Comparison of ENCODE assay signal across 16 cellular contexts in genomic region chr11:26931248-26931631, GRCh38.
A peak's percentile ranks its signal among the peaks of the same experiment; 100 is the strongest.
DNase-seq lines count a peak whose midpoint lies in the region; ATAC-seq and TF ChIP-seq lines count a peak whose summit lies in the region.
"Had no signal": no experiment of that assay in that cellular context is flagged by ENCODE, and none has a peak within 500 bp of the region (broad histone marks: within the 10 kb centered on the region; RNA-seq: fewer than 3 reads in every experiment).

No MANE protein-coding gene starts in this region.

- TF ChIP-seq POLR2A in IMR-90 (IDR thresholded peaks at IDR 0.05; ENCODE audit: low read depth, low read length) (no peak), sigmoid colon (IDR thresholded peaks at IDR 0.05) (no peak)

- H3K9me1 ChIP-seq in IMR-90 (ENCODE audit: insufficient read depth, low read length): no peaks in the 10 kb centered on the region

- in situ Hi-C loops in IMR-90 (cut with MboI; ENCODE audit: low sequenced_read_pairs): no loop called here

- dilution Hi-C loops in IMR-90 (cut with HindIII; ENCODE audit: low sequenced_read_pairs, unreplicated experiment): no loop called here

- H2AK5ac ChIP-seq in IMR-90 (ENCODE audit: low read depth, low read length): no peak overlapping the region

- H3K4me1 ChIP-seq in IMR-90 (ENCODE audit: control insufficient read depth, insufficient read depth, low read length) (peaks cover 4% of the 10 kb centered on the region; the same call in 1 of the 2 replicates), sigmoid colon (peaks cover 0 to 36% (median 34%) of the 10 kb centered on the region in 4 donors)
- H3K4me1 ChIP-seq: body of pancreas, SJSA1 had no signal

- H3K9me3 ChIP-seq in IMR-90 (ENCODE audit: control insufficient read depth, insufficient read depth, low read length) (no peaks in the 10 kb centered on the region), sigmoid colon (no peaks in the 10 kb centered on the region)
- H3K9me3 ChIP-seq: body of pancreas, SJSA1 had no signal

- H3K4me3 ChIP-seq in IMR-90 (ENCODE audit: insufficient read depth, low read depth, low read length): no peak overlapping the region
- H3K4me3 ChIP-seq in fibroblast of mammary gland (ENCODE audit: control insufficient read depth, low read depth, low read length): no peak overlapping the region
- no peak overlapping the region for H3K4me3 ChIP-seq in sigmoid colon
- H3K4me3 ChIP-seq: body of pancreas, lung, SJSA1 had no signal

- DNase-seq in DMS 273 (lab: John Stamatoyannopoulos, UW; ENCODE audit: unreplicated experiment) (peak; percentile 50), IMR-90 (peak; percentile 30), fibroblast of mammary gland (ENCODE audit: low read depth) (peak; percentile 78), sigmoid colon (no peak), GM10248 (ENCODE audit: extremely low spot score) (no peak)
- no peak for DNase-seq in stimulated activated naive CD8-positive, alpha-beta T cell treated with anti-CD3 and anti-CD28 coated beads, Interleukin-15, Interleukin-2, amounts not matched to agents 100 U/mL and 50 U/mL, for 24 hours
- DNase-seq: activated CD4-positive, alpha-beta T cell treated with anti-CD3 and anti-CD28 coated beads for 36 hours; activated CD8-positive, alpha-beta memory T cell treated with anti-CD3 and anti-CD28 coated beads, Interleukin-2, amount 50 U/mL, for 4 hours; activated naive CD4-positive, alpha-beta T cell; body of pancreas; CD8-positive, alpha-beta T cell; stimulated activated CD4-positive, alpha-beta T cell treated with anti-CD3 and anti-CD28 coated beads, Interleukin-1b, Interleukin-23, amount 100 ng/mL, for 48 hours had no signal

- CTCF ChIA-PET in IMR-90 (lab: Yijun Ruan, JAX) (no interaction called here), GM10248 (lab: Yijun Ruan, JAX) (no interaction called here)

- H3K14ac ChIP-seq in IMR-90 (replicated peaks; ENCODE audit: low read depth, low read length): no peak overlapping the region

- no peak overlapping the region; the same call in 1 of the 2 replicates for H4K5ac ChIP-seq in IMR-90 (ENCODE audit: low read depth, low read length)

- H3K23ac ChIP-seq in IMR-90 (ENCODE audit: low read depth, low read length): no peak overlapping the region

- no peak for TF ChIP-seq EP300 in sigmoid colon (IDR thresholded peaks at IDR 0.05)

- no peak overlapping the region; the same call in 1 of the 2 replicates for H3K18ac ChIP-seq in IMR-90 (ENCODE audit: low read depth, low read length)

- no peak for TF ChIP-seq RAD21 in IMR-90 (IDR thresholded peaks at IDR 0.05; ENCODE audit: low read length)

- intact Hi-C loops in IMR-90 (cut with micrococcal nuclease) (loop anchor here (2.0 kb wide), 1 partner anchor 16 kb away; no protein-coding TSS in a partner anchor), sigmoid colon (cut with DNase I) (loop anchor here (5.0 kb wide), 1 partner anchor 81 kb away; no protein-coding TSS in a partner anchor)

- no peak overlapping the region for H2AK9ac ChIP-seq in IMR-90 (replicated peaks; ENCODE audit: low read depth, low read length, poor library complexity)

- H2BK5ac ChIP-seq in IMR-90 (ENCODE audit: low read depth, low read length, poor library complexity, severe bottlenecking): no peak overlapping the region

- H3K56ac ChIP-seq in IMR-90 (ENCODE audit: extremely low read depth, insufficient read depth, low read length): no peak overlapping the region

- no peaks in the 10 kb centered on the region for H3K36me3 ChIP-seq in IMR-90 (ENCODE audit: control insufficient read depth, insufficient read depth, low read length)
- H3K36me3 ChIP-seq in sigmoid colon: no peaks in the 10 kb centered on the region
- H3K36me3 ChIP-seq: SJSA1 had no signal

- no peak overlapping the region for H2AFZ ChIP-seq in IMR-90 (replicated peaks; ENCODE audit: low read length, poor library complexity)

- H3K4me2 ChIP-seq in IMR-90 (ENCODE audit: low read depth, low read length): no peak overlapping the region

- no TSS peak for BruUV-seq in IMR-90 (replicated peaks; lab: Mats Ljungman, UMichigan)

- H2BK20ac ChIP-seq in IMR-90 (ENCODE audit: low read depth, low read length): no peak overlapping the region

- no peak for TF ChIP-seq CTCF in IMR-90 (conservative IDR thresholded peaks at IDR 0.05; ENCODE audit: low read depth, low read length)
- no peak for TF ChIP-seq CTCF in fibroblast of mammary gland (conservative IDR thresholded peaks at IDR 0.05; ENCODE audit: control insufficient read depth, insufficient read depth, low read depth, low read length)
- TF ChIP-seq CTCF in sigmoid colon (IDR thresholded peaks at IDR 0.05): no peak
- no peak for TF ChIP-seq CTCF in GM10248 (IDR thresholded peaks at IDR 0.05; ENCODE audit: control extremely low read depth, extremely low read depth, low read depth, missing control alignments)

- H4K8ac ChIP-seq in IMR-90 (ENCODE audit: low read depth in 2 of 2, low read length in 2 of 2): no peak overlapping the region

- H3K79me1 ChIP-seq in IMR-90 (ENCODE audit: low read depth in 1 of 2, low read length in 2 of 2): no peaks in the 10 kb centered on the region

- ATAC-seq in IMR-90 (ENCODE audit: low read depth) (no peak), GM18867 (IDR thresholded peaks at IDR 0.05; ENCODE audit: unreplicated experiment) (no peak)
- ATAC-seq in stimulated activated naive CD8-positive, alpha-beta T cell treated with anti-CD3 and anti-CD28 coated beads, Interleukin-15, Interleukin-2, amounts not matched to agents 100 U/mL and 50 U/mL, for 24 hours: no peak
- ATAC-seq: activated CD4-positive, alpha-beta T cell treated with anti-CD3 and anti-CD28 coated beads for 36 hours; body of pancreas; CD8-positive, alpha-beta T cell; natural killer cell treated with Interleukin-12 subunit alpha and Interleukin-12 subunit beta and Interleukin-15 and Interleukin-18, amount 100 ng/mL, for 72 hours had no signal

- H3K9ac ChIP-seq in IMR-90 (ENCODE audit: low read depth, low read length): no peak overlapping the region

- no peak overlapping the region for H4K91ac ChIP-seq in IMR-90 (ENCODE audit: insufficient read depth, low read depth, low read length)

- POLR2A ChIA-PET in IMR-90 (lab: Charles Lee; ENCODE audit: unreplicated experiment): no interaction called here
- POLR2A ChIA-PET in GM10248 (lab: Yijun Ruan, JAX): no interaction called here

- H3K27ac ChIP-seq in IMR-90 (ENCODE audit: insufficient read depth, low read length) (peak overlapping the region; percentile 28; the same call in 1 of the 2 replicates), sigmoid colon (peak overlapping the region in 3 of 4 donors; percentile 60 to 82 (median 76))
- H3K27ac ChIP-seq: body of pancreas, SJSA1 had no signal

- peaks cover 2% of the 10 kb centered on the region; the same call in 1 of the 2 replicates for H3K27me3 ChIP-seq in IMR-90 (ENCODE audit: control insufficient read depth, insufficient read depth, low read length)
- no peaks in the 10 kb centered on the region for H3K27me3 ChIP-seq in sigmoid colon
- H3K27me3 ChIP-seq: body of pancreas, SJSA1 had no signal

- H3K4ac ChIP-seq in IMR-90 (ENCODE audit: low read depth, low read length): no peak overlapping the region

- no peak overlapping the region for H2BK120ac ChIP-seq in IMR-90 (ENCODE audit: low read depth, low read length)

- H4K20me1 ChIP-seq in IMR-90 (ENCODE audit: insufficient read depth, low read length): no peaks in the 10 kb centered on the region

- H2BK15ac ChIP-seq in IMR-90 (ENCODE audit: low read depth, low read length): no peak overlapping the region

- 67% methylated on average over 1 of the region's 1 CpG; no CpG with 5 or more reads in 1 of the 2 experiments for WGBS in IMR-90 (ENCODE audit: extremely low coverage in 2 of 2, insufficient read length in 1 of 2), 2 experiments
- WGBS in sigmoid colon, 2 donors: 70% methylated on average over 1 of the region's 1 CpG

TF ChIP-seq in IMR-90, 13 proteins besides CTCF, POLR2A, EP300 and RAD21:
- TF ChIP-seq, protein P1, sequence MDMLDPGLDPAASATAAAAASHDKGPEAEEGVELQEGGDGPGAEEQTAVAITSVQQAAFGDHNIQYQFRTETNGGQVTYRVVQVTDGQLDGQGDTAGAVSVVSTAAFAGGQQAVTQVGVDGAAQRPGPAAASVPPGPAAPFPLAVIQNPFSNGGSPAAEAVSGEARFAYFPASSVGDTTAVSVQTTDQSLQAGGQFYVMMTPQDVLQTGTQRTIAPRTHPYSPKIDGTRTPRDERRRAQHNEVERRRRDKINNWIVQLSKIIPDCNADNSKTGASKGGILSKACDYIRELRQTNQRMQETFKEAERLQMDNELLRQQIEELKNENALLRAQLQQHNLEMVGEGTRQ (IDR thresholded peaks at IDR 0.05; ENCODE audit: low read depth, low read length): no peak
- no peak for TF ChIP-seq SMC3 (IDR thresholded peaks at IDR 0.05; ENCODE audit: low read depth, low read length)
- no peak for TF ChIP-seq RCOR1 (IDR thresholded peaks at IDR 0.05; ENCODE audit: insufficient replicate concordance, low read length)
- no peak for TF ChIP-seq MXI1 (IDR thresholded peaks at IDR 0.05; ENCODE audit: borderline replicate concordance, low read depth, low read length)
- TF ChIP-seq MAZ (IDR thresholded peaks at IDR 0.05; ENCODE audit: borderline replicate concordance, low read depth, low read length): no peak

Comparison
In these comparisons a context has a peak if more than half of its experiments do, and no peak if none do; other contexts are left out.
1. DNase-seq: peak in DMS 273 (single experiment), IMR-90 (single experiment) and fibroblast of mammary gland (single experiment); none in sigmoid colon (single experiment), GM10248 (single experiment) and stimulated activated naive CD8-positive, alpha-beta T cell treated with anti-CD3 and anti-CD28 coated beads, Interleukin-15, Interleukin-2, amounts not matched to agents 100 U/mL and 50 U/mL, for 24 hours (single experiment).